ENCODE assay signal across 8 cellular contexts in genomic region chr14:67571275-67571990, GRCh38. TPM values are rescaled to one million over a fixed set of nuclear protein-coding genes. Genes with fewer than 3 reads are reported as not detected.
DNase-seq lines count a peak whose midpoint lies in the region; ATAC-seq, FAIRE-seq and TF ChIP-seq lines count a peak whose summit lies in the region.

No MANE protein-coding gene starts in this region.

- no peak overlapping the region for H2AFZ ChIP-seq in K562 (ENCODE audit: low read depth, low read length)

- no peaks in the 10 kb centered on the region for H3K27me3 ChIP-seq in CD4-positive, alpha-beta T cell (ENCODE audit: control insufficient read depth, insufficient read depth, low read length)
- H3K27me3 ChIP-seq in K562 (ENCODE audit: control insufficient read depth in 2 of 2, insufficient read depth in 2 of 2, low read length in 2 of 2), result no peaks in the 10 kb centered on the region

- FAIRE-seq in K562 (lab: Jason Lieb, UNC), result peak; percentile 73

- TF ChIP-seq CTCF in CD4-positive, alpha-beta T cell (IDR thresholded peaks at IDR 0.05), result peak; percentile 87
- peak; percentile 79 to 84 (median 83) for TF ChIP-seq CTCF in K562 (IDR thresholded peaks at IDR 0.05 in 2 of 3, conservative IDR thresholded peaks at IDR 0.05 in 1 of 3; ENCODE audit: insufficient read depth in 2 of 3, low read depth in 1 of 3, low read length in 3 of 3)

- H4K20me1 ChIP-seq in K562 (replicated peaks; ENCODE audit: control insufficient read depth, insufficient read depth, low read length), result no peaks in the 10 kb centered on the region; the same call in 1 of the 2 replicates

- H3K4me3 ChIP-seq in K562, result no peak overlapping the region

- POLR2A ChIA-PET in CD4-positive, alpha-beta T cell (lab: Charles Lee), result interaction anchor here (0.8 to 2.5 kb wide), 6 partner anchors 17 to 144 kb away, joined by 3 to 16 read pairs (median 4); partner anchors contain the start of genes PLEKHH1 and TMEM229B
- POLR2A ChIA-PET in K562 (lab: Yijun Ruan, JAX), result interaction anchor here (0.6 to 1.3 kb wide), 3 partner anchors 30 to 155 kb away, joined by 3 to 4 read pairs (median 4); no protein-coding TSS in a partner anchor

- H3K4me3 Mint-ChIP-seq in CD4-positive, alpha-beta T cell, result no peak overlapping the region
- H3K4me3 Mint-ChIP-seq in immature natural killer cell, result no peak overlapping the region

- no peaks in the 10 kb centered on the region for H3K9me3 ChIP-seq in CD4-positive, alpha-beta T cell (ENCODE audit: control insufficient read depth, low read length)
- H3K9me3 ChIP-seq in K562 (replicated peaks; ENCODE audit: control insufficient read depth, insufficient read depth, low read depth, low read length), result no peaks in the 10 kb centered on the region

- no peaks in the 10 kb centered on the region for H3K79me2 ChIP-seq in K562 (ENCODE audit: control insufficient read depth, insufficient read depth, low read length)

- no peak overlapping the region for H3K27ac Mint-ChIP-seq in CD4-positive, alpha-beta T cell
- H3K27ac Mint-ChIP-seq in immature natural killer cell, result no peak overlapping the region

- no peak overlapping the region for H3K9ac ChIP-seq in K562 (ENCODE audit: insufficient read depth in 1 of 2, low read depth in 2 of 2, low read length in 2 of 2)

- TF ChIP-seq EP300 in K562 (IDR thresholded peaks at IDR 0.05; ENCODE audit: low read length), result no peak

- WGBS in K562 (ENCODE audit: insufficient coverage, low coverage, missing lambda C conversion rate), result 3% methylated on average over 7 of the region's 14 CpGs

- no peaks in the 10 kb centered on the region for H3K36me3 Mint-ChIP-seq in CD4-positive, alpha-beta T cell (ENCODE audit: low read depth)
- H3K36me3 Mint-ChIP-seq in immature natural killer cell, result no peaks in the 10 kb centered on the region

- H3K9me1 ChIP-seq in K562 (ENCODE audit: control insufficient read depth, insufficient read depth, low read length), result no peaks in the 10 kb centered on the region

- peak; percentile 93 for ATAC-seq in CD4-positive, alpha-beta T cell (ENCODE audit: poor library complexity)
- ATAC-seq in GM19468 (IDR thresholded peaks at IDR 0.05; ENCODE audit: extremely low read depth, unreplicated experiment) (peak; percentile 39), K562 (peak; percentile 95), HG02678 (IDR thresholded peaks at IDR 0.05; ENCODE audit: unreplicated experiment) (no peak)

- H3K9me3 Mint-ChIP-seq in CD4-positive, alpha-beta T cell, result no peaks in the 10 kb centered on the region
- H3K9me3 Mint-ChIP-seq in immature natural killer cell, result no peaks in the 10 kb centered on the region

- peaks cover 0 to 5% of the 10 kb centered on the region in 2 experiments; a peak in 2 of 5 replicates for H3K4me1 ChIP-seq in K562 (replicated peaks in 1 of 2; ENCODE audit: control insufficient read depth in 2 of 2, insufficient read depth in 2 of 2, low read length in 2 of 2)

- DNase-seq in CD4-positive, alpha-beta T cell, result peak; percentile 54 to 75 (median 62)
- DNase-seq in NCI-H128 (lab: John Stamatoyannopoulos, UW; ENCODE audit: unreplicated experiment), result peak; percentile 31
- peak; percentile 59 for DNase-seq in UCSD-AML1 (lab: John Stamatoyannopoulos, UW; ENCODE audit: unreplicated experiment)
- peak; percentile 54 to 64 (median 59) for DNase-seq in K562 (ENCODE audit: extremely low read depth in 1 of 4, low spot score in 3 of 4)
- DNase-seq in immature natural killer cell, result peak; percentile 60 to 69 (median 63)
- peak; percentile 40 to 50 for DNase-seq in stimulated activated CD4-positive, alpha-beta T cell treated with anti-CD3 and anti-CD28 coated beads, Interleukin-15, amount 100 ng/mL, for 1 hour (ENCODE audit: low read depth in 1 of 2, low spot score in 1 of 2)

- H3K36me3 ChIP-seq in K562 (ENCODE audit: control insufficient read depth, insufficient read depth, low read length), result no peaks in the 10 kb centered on the region

- H3K27me3 Mint-ChIP-seq in CD4-positive, alpha-beta T cell, result no peaks in the 10 kb centered on the region
- H3K27me3 Mint-ChIP-seq in immature natural killer cell (ENCODE audit: low read depth in 3 of 3), result peaks cover 2 to 6% (median 2%) of the 10 kb centered on the region in 3 donors

- no peak overlapping the region for H3K4me2 ChIP-seq in K562 (ENCODE audit: insufficient read depth, low read length)

- in situ Hi-C loops in K562 (cut with MboI), result loop anchor here (10.0 kb wide), 1 partner anchor 147 kb away; no protein-coding TSS in a partner anchor

- H3K27ac ChIP-seq in CD4-positive, alpha-beta T cell (ENCODE audit: low read depth, low read length), result no peak overlapping the region
- H3K27ac ChIP-seq in K562 (ENCODE audit: extremely low read depth, low read depth, low read length), result no peak overlapping the region

- no peak for TF ChIP-seq POLR2A in K562 (conservative IDR thresholded peaks at IDR 0.05)

- intact Hi-C loops in CD4-positive, alpha-beta T cell (cut with DNase I, micrococcal nuclease), result loop anchor here (1.0 to 10.0 kb wide), 5 partner anchors 44 to 1217 kb away; no protein-coding TSS in a partner anchor
- intact Hi-C loops in K562 (cut with micrococcal nuclease), result loop anchor here (1.0 kb wide), 2 partner anchors 45 to 144 kb away; no protein-coding TSS in a partner anchor

- CTCF ChIA-PET in CD4-positive, alpha-beta T cell (lab: Charles Lee), result interaction anchor here (0.6 to 2.8 kb wide), 21 partner anchors 9 to 411 kb away, joined by 3 to 51 read pairs (median 4); partner anchors contain the start of genes PIGH, PLEKHH1 and RDH12
- CTCF ChIA-PET in K562 (lab: Yijun Ruan, JAX; ENCODE audit: low intra/inter-chr PET ratio), result interaction anchor here (0.9 to 1.3 kb wide), 3 partner anchors 45 to 405 kb away, joined by 3 to 5 read pairs (median 4); no protein-coding TSS in a partner anchor

- H3K4me1 Mint-ChIP-seq in CD4-positive, alpha-beta T cell (ENCODE audit: low read depth), result no peaks in the 10 kb centered on the region
- H3K4me1 Mint-ChIP-seq in immature natural killer cell, result peaks cover 1 to 11% of the 10 kb centered on the region in 2 donors

- no TSS peak for BruUV-seq in K562 (replicated peaks; lab: Mats Ljungman, UMichigan)

- peak; percentile 75 to 83 for TF ChIP-seq RAD21 in K562 (CRISPR knock-in tag; conservative IDR thresholded peaks at IDR 0.05 in 1 of 2, IDR thresholded peaks at IDR 0.05 in 1 of 2)

RNA-seq across cellular contexts. Expression of gene PIGH, which starts 28.6 kb away (rescaled TPM):
- total RNA-seq in CD4-positive, alpha-beta T cell, result 10 to 100 TPM; 66.0 to 69.7 TPM
- 34.6 and 42.7 TPM in 2 replicates for total RNA-seq in K562 (2011; cell fraction: chromatin; rRNA removed; ENCODE audit: low replicate concordance)
- total RNA-seq in K562 (2011; cell fraction: nucleolus; rRNA removed), result 39.7 and 40.9 TPM in 2 replicates
- 44.7 and 64.3 TPM in 2 replicates for total RNA-seq in K562 (2011; cell fraction: nucleoplasm; rRNA removed)
- total RNA-seq in K562 (2014; rRNA removed), result 21.1 and 33.9 TPM in 2 replicates
- 24.7 and 25.8 TPM in 2 replicates for total RNA-seq in K562 (2014; rRNA removed; fragmentation: Illumina TruSeq; extraction: Trizol)
- 20.9 and 22.1 TPM in 2 replicates for total RNA-seq in K562 (2015; rRNA removed; fragmentation: Illumina TruSeq; extraction: Trizol)
- total RNA-seq in K562 (2021), result 24.6 and 25.1 TPM in 2 replicates
- polyA plus RNA-seq in K562 (2011; rRNA removed), result 48.1 and 53.4 TPM in 2 replicates
- 45.7 and 51.0 TPM in 2 replicates for polyA plus RNA-seq in K562 (2011; cell fraction: cytosol; rRNA removed)
- polyA plus RNA-seq in K562 (2011; cell fraction: nucleus; rRNA removed), result 104 and 138 TPM in 2 replicates
- polyA plus RNA-seq in K562 (2012), result 19.2 and 29.0 TPM in 2 replicates
- polyA plus RNA-seq in K562 (2014; fragmentation: Illumina TruSeq; extraction: Trizol), result 23.3 and 26.6 TPM in 2 replicates
- polyA plus RNA-seq in K562 (2014; fragmentation: Nextera tagmentation; extraction: Ambion mirVana), result 10 to 100 TPM; 23.6 to 30.6 TPM
- polyA plus RNA-seq in K562 (2014; rRNA removed), result 38.0 and 56.9 TPM in 2 replicates
- polyA minus RNA-seq in K562 (2011; rRNA and poly(A)+ RNA removed), result 26.3 and 29.4 TPM in 2 replicates
- 14.8 and 17.8 TPM in 2 replicates for polyA minus RNA-seq in K562 (2011; cell fraction: cytosol; rRNA and poly(A)+ RNA removed)
- polyA minus RNA-seq in K562 (2011; cell fraction: nucleus; rRNA and poly(A)+ RNA removed), result 12.9 and 15.8 TPM in 2 replicates
- polyA plus RNA-seq in immature natural killer cell, result 10 to 100 TPM; 28.8 to 41.9 (median 37.3) TPM

RNA-seq across cellular contexts. Expression of gene PLEKHH1, which starts 38.3 kb away (rescaled TPM):
- total RNA-seq in CD4-positive, alpha-beta T cell, result under 1 TPM; 0.16 to 0.53 TPM
- 52.8 and 57.1 TPM in 2 replicates for total RNA-seq in K562 (2011; cell fraction: chromatin; rRNA removed; ENCODE audit: low replicate concordance)
- total RNA-seq in K562 (2011; cell fraction: nucleolus; rRNA removed), result 21.8 and 23.4 TPM in 2 replicates
- total RNA-seq in K562 (2011; cell fraction: nucleoplasm; rRNA removed), result 31.3 and 43.5 TPM in 2 replicates
- 2.1 and 2.5 TPM in 2 replicates for total RNA-seq in K562 (2014; rRNA removed)
- total RNA-seq in K562 (2014; rRNA removed; fragmentation: Illumina TruSeq; extraction: Trizol), result 2.9 and 4.0 TPM in 2 replicates
- total RNA-seq in K562 (2015; rRNA removed; fragmentation: Illumina TruSeq; extraction: Trizol), result 1.7 and 2.2 TPM in 2 replicates
- total RNA-seq in K562 (2021), result 4.3 and 5.7 TPM in 2 replicates
- polyA plus RNA-seq in K562 (2011; rRNA removed), result 3.7 and 6.6 TPM in 2 replicates
- 2.3 and 4.4 TPM in 2 replicates for polyA plus RNA-seq in K562 (2011; cell fraction: cytosol; rRNA removed)
- 20.3 and 22.6 TPM in 2 replicates for polyA plus RNA-seq in K562 (2011; cell fraction: nucleus; rRNA removed)
- polyA plus RNA-seq in K562 (2012), result 2.3 and 6.1 TPM in 2 replicates
- 3.6 and 5.1 TPM in 2 replicates for polyA plus RNA-seq in K562 (2014; fragmentation: Illumina TruSeq; extraction: Trizol)
- 1 to 10 TPM in 1 of 2 experiments, under 1 TPM in 1; 0.76 to 1.3 TPM for polyA plus RNA-seq in K562 (2014; fragmentation: Nextera tagmentation; extraction: Ambion mirVana)
- 5.9 and 6.2 TPM in 2 replicates for polyA plus RNA-seq in K562 (2014; rRNA removed)
- polyA minus RNA-seq in K562 (2011; rRNA and poly(A)+ RNA removed), result 3.1 and 5.2 TPM in 2 replicates
- 0.86 and 5.0 TPM in 2 replicates for polyA minus RNA-seq in K562 (2011; cell fraction: cytosol; rRNA and poly(A)+ RNA removed)
- 5.9 and 8.3 TPM in 2 replicates for polyA minus RNA-seq in K562 (2011; cell fraction: nucleus; rRNA and poly(A)+ RNA removed)
- under 1 TPM in 1 of 3 donors, not detected in 2; 0.22 TPM for polyA plus RNA-seq in immature natural killer cell

RNA-seq across cellular contexts. Expression of gene ARG2, which starts 48.3 kb away (rescaled TPM):
- total RNA-seq in CD4-positive, alpha-beta T cell, result 1 to 10 TPM; 3.7 to 3.9 TPM
- total RNA-seq in K562 (2011; cell fraction: chromatin; rRNA removed; ENCODE audit: low replicate concordance), result 22.1 and 29.4 TPM in 2 replicates
- total RNA-seq in K562 (2011; cell fraction: nucleolus; rRNA removed), result 20.8 and 24.9 TPM in 2 replicates
- total RNA-seq in K562 (2011; cell fraction: nucleoplasm; rRNA removed), result 25.6 and 31.2 TPM in 2 replicates
- total RNA-seq in K562 (2014; rRNA removed) (13.9 and 15.5 TPM in 2 replicates), K562 (2014; rRNA removed; fragmentation: Illumina TruSeq; extraction: Trizol) (17.8 and 19.7 TPM in 2 replicates), K562 (2015; rRNA removed; fragmentation: Illumina TruSeq; extraction: Trizol) (5.8 and 6.2 TPM in 2 replicates), K562 (2021) (12.5 and 13.1 TPM in 2 replicates)
- polyA plus RNA-seq in K562 (2011; rRNA removed) (75.0 and 107 TPM in 2 replicates), K562 (2014; fragmentation: Illumina TruSeq; extraction: Trizol) (20.3 and 21.9 TPM in 2 replicates), K562 (2014; fragmentation: Nextera tagmentation; extraction: Ambion mirVana) (10 to 100 TPM; 23.2 to 26.7 TPM), K562 (2014; rRNA removed) (11.7 and 13.4 TPM in 2 replicates), immature natural killer cell (1 to 10 TPM in 2 of 3 donors, under 1 TPM in 1; 0.41 to 2.0 (median 1.8) TPM)
- polyA plus RNA-seq in K562 (2011; cell fraction: cytosol; rRNA removed), result 64.8 and 102 TPM in 2 replicates
- 27.6 and 70.1 TPM in 2 replicates for polyA plus RNA-seq in K562 (2011; cell fraction: nucleus; rRNA removed)
- 19.8 and 63.2 TPM in 2 replicates for polyA plus RNA-seq in K562 (2012)
- polyA minus RNA-seq in K562 (2011; rRNA and poly(A)+ RNA removed), result 63.5 and 97.5 TPM in 2 replicates
- polyA minus RNA-seq in K562 (2011; cell fraction: cytosol; rRNA and poly(A)+ RNA removed), result 36.9 and 46.0 TPM in 2 replicates
- 10.5 and 31.0 TPM in 2 replicates for polyA minus RNA-seq in K562 (2011; cell fraction: nucleus; rRNA and poly(A)+ RNA removed)
